In genomic region chr2:112195167-112195766, GRCh38 we compare ENCODE assay signal across 2 cellular contexts.
TF ChIP-seq lines count a peak whose summit lies in the region.

No MANE protein-coding gene starts in this region.

TF ChIP-seq in GM23338, 12 proteins besides CTCF, POLR2A, EP300 and RAD21 (continued from another document):
- TF ChIP-seq REST (IDR thresholded peaks at IDR 0.05; ENCODE audit: unreplicated experiment): no peak
- TF ChIP-seq NANOG (IDR thresholded peaks at IDR 0.05; ENCODE audit: borderline replicate concordance): no peak
- no peak for TF ChIP-seq JUNB (IDR thresholded peaks at IDR 0.05; ENCODE audit: unreplicated experiment)
- no peak for TF ChIP-seq ZNF331 (CRISPR knock-in tag; IDR thresholded peaks at IDR 0.05; ENCODE audit: low read depth)
- no peak for TF ChIP-seq ZNF462 (CRISPR knock-in tag; IDR thresholded peaks at IDR 0.05)
- no peak for TF ChIP-seq ETS1 (IDR thresholded peaks at IDR 0.05)
- no peak for TF ChIP-seq EZH2phosphoT487 (IDR thresholded peaks at IDR 0.05; ENCODE audit: unreplicated experiment)
TF ChIP-seq in GM23338: peak in this region for 0.

TF ChIP-seq in endothelial cell of umbilical vein, 7 proteins besides CTCF, POLR2A, EP300 and RAD21 (continued from another document):
- TF ChIP-seq MAX (IDR thresholded peaks at IDR 0.05; ENCODE audit: insufficient read depth, insufficient read length) (no peak), GATA2 (IDR thresholded peaks at IDR 0.05; ENCODE audit: insufficient read depth, insufficient read length, low read depth, low read length) (no peak)
